Comparison of ENCODE assay signal across 23 cellular contexts in genomic region chr21:37983336-37984095, GRCh38.
DNase-seq lines count a peak whose midpoint lies in the region; ATAC-seq, FAIRE-seq and TF ChIP-seq lines count a peak whose summit lies in the region.
"Had no signal": no experiment of that assay in that cellular context is flagged by ENCODE, and none has a peak within 500 bp of the region (broad histone marks: within the 10 kb centered on the region; RNA-seq: fewer than 3 reads in every experiment).

No MANE protein-coding gene starts in this region.

- no peak overlapping the region for H3K4me3 Mint-ChIP-seq in stimulated activated effector memory CD8-positive, alpha-beta T cell treated with anti-CD3 and anti-CD28 coated beads, Interleukin-12 subunit alpha, Interleukin-12 subunit beta, amount 100 ng/mL, for 72 hours
- H3K4me3 Mint-ChIP-seq: CD8-positive, alpha-beta memory T cell; memory B cell had no signal

- in situ Hi-C loops in HepG2 (cut with HindIII; ENCODE audit: extremely low pct_ligation_motif_present, low pct_unique_long_range_greater_than_20kb): loop anchor here (10.0 kb wide), 1 partner anchor 61 kb away; no protein-coding TSS in a partner anchor

- no peaks in the 10 kb centered on the region for H3K36me3 Mint-ChIP-seq in stimulated activated effector memory CD8-positive, alpha-beta T cell treated with anti-CD3 and anti-CD28 coated beads, Interleukin-12 subunit alpha, Interleukin-12 subunit beta, amount 100 ng/mL, for 72 hours
- H3K36me3 Mint-ChIP-seq: CD8-positive, alpha-beta memory T cell had no signal

- H3K9ac ChIP-seq in HepG2 (ENCODE audit: insufficient read depth, low read depth, low read length): no peak overlapping the region

- CTCF ChIA-PET in HepG2 (lab: Yijun Ruan, JAX; ENCODE audit: low intra/inter-chr PET ratio, low total read pairs): no interaction called here

- H3K4me1 ChIP-seq in RWPE2 (ENCODE audit: insufficient read depth, poor library complexity, severe bottlenecking) (peaks cover 25% of the 10 kb centered on the region), HepG2 (ENCODE audit: insufficient read depth, low read length) (no peaks in the 10 kb centered on the region)
- H3K4me1 ChIP-seq: ascending aorta, esophagus muscularis mucosa, spleen, thyroid gland had no signal

- TF ChIP-seq EP300 in HepG2 (IDR thresholded peaks at IDR 0.05; ENCODE audit: low read depth in 2 of 2, low read length in 2 of 2): no peak
- no peak for TF ChIP-seq EP300 in HepG2 (CRISPR knock-in tag; IDR thresholded peaks at IDR 0.05; ENCODE audit: borderline replicate concordance)

- no TSS peak for BruUV-seq in HepG2 (replicated peaks; lab: Mats Ljungman, UMichigan)

- H3K9me3 Mint-ChIP-seq in stimulated activated effector memory CD8-positive, alpha-beta T cell treated with anti-CD3 and anti-CD28 coated beads, Interleukin-12 subunit alpha, Interleukin-12 subunit beta, amount 100 ng/mL, for 72 hours: no peaks in the 10 kb centered on the region
- H3K9me3 Mint-ChIP-seq: CD8-positive, alpha-beta memory T cell had no signal

- intact Hi-C loops in HepG2 (cut with micrococcal nuclease; ENCODE audit: unreplicated experiment): no loop called here

- POLR2A ChIA-PET in HepG2 (lab: Yijun Ruan, JAX): no interaction called here

- no peaks in the 10 kb centered on the region for H3K36me3 ChIP-seq in RWPE2 (ENCODE audit: low read depth)
- no peaks in the 10 kb centered on the region for H3K36me3 ChIP-seq in HepG2 (replicated peaks in 1 of 2; ENCODE audit: control insufficient read depth in 1 of 2, insufficient read depth in 2 of 2, low read length in 2 of 2)
- H3K36me3 ChIP-seq: ascending aorta, esophagus muscularis mucosa, spleen, thyroid gland had no signal

- no peaks in the 10 kb centered on the region for H4K20me1 ChIP-seq in HepG2 (ENCODE audit: insufficient read depth, low read length)

- ATAC-seq in RWPE2 (ENCODE audit: low read depth) (peak; percentile 95), HepG2 (no peak)
- ATAC-seq in stimulated activated effector memory CD8-positive, alpha-beta T cell treated with anti-CD3 and anti-CD28 coated beads, Interleukin-12 subunit alpha, Interleukin-12 subunit beta, amount 100 ng/mL, for 72 hours: no peak
- ATAC-seq: left cardiac atrium; stimulated activated naive CD8-positive, alpha-beta T cell treated with anti-CD3 and anti-CD28 coated beads, Interleukin-15, Interleukin-2, amounts not matched to agents 100 U/mL and 50 U/mL, for 24 hours had no signal

- TF ChIP-seq CTCF in RWPE2 (IDR thresholded peaks at IDR 0.05; ENCODE audit: poor library complexity, severe bottlenecking) (no peak), epithelial cell of proximal tubule (conservative IDR thresholded peaks at IDR 0.05; ENCODE audit: low read depth, low read length) (no peak), HepG2 (CRISPR knock-in tag; IDR thresholded peaks at IDR 0.05) (no peak)

- no peak overlapping the region for H2AFZ ChIP-seq in HepG2 (ENCODE audit: low read length)

- H3K27me3 ChIP-seq in RWPE2 (ENCODE audit: insufficient read depth, poor library complexity, severe bottlenecking) (no peaks in the 10 kb centered on the region), HepG2 (ENCODE audit: control insufficient read depth in 1 of 2, insufficient read depth in 2 of 2, low read length in 2 of 2) (no peaks in the 10 kb centered on the region)
- H3K27me3 ChIP-seq: ascending aorta, thyroid gland had no signal

- FAIRE-seq in HepG2 (lab: Jason Lieb, UNC): no peak
- FAIRE-seq: GM12891 had no signal

- H3K27ac Mint-ChIP-seq in stimulated activated effector memory CD8-positive, alpha-beta T cell treated with anti-CD3 and anti-CD28 coated beads, Interleukin-12 subunit alpha, Interleukin-12 subunit beta, amount 100 ng/mL, for 72 hours: no peak overlapping the region
- H3K27ac Mint-ChIP-seq: CD8-positive, alpha-beta memory T cell; memory B cell had no signal

- DNase-seq in GM04504 (ENCODE audit: low read depth) (peak; percentile 8), RWPE2 (ENCODE audit: low spot score) (no peak), epithelial cell of proximal tubule (ENCODE audit: low read depth) (peak; percentile 66), renal cortical epithelial cell (ENCODE audit: low read depth) (peak; percentile 88), NCI-H2081 treated with DMSO at 0.1 percent for 48 hours (lab: John Stamatoyannopoulos, UW) (no peak), NCI-H524 treated with DMSO at 0.1 percent for 48 hours (lab: John Stamatoyannopoulos, UW) (no peak), HepG2 (ENCODE audit: low spot score) (no peak)
- DNase-seq in stimulated activated effector memory CD8-positive, alpha-beta T cell treated with anti-CD3 and anti-CD28 coated beads, Interleukin-12 subunit alpha, Interleukin-12 subunit beta, amount 100 ng/mL, for 72 hours (ENCODE audit: low spot score in 2 of 2): no peak
- DNase-seq: activated naive CD4-positive, alpha-beta T cell treated with anti-CD3 and anti-CD28 coated beads, Interleukin-2, amount 50 U/mL, for 16 hours; CD8-positive, alpha-beta memory T cell; effector CD4-positive, alpha-beta T cell; left cardiac atrium; NCI-H1105 treated with DMSO at 0.1 percent for 48 hours; NCI-H526; nucleus accumbens; spleen; stimulated activated CD4-positive, alpha-beta T cell treated with anti-CD3 and anti-CD28 coated beads, Interleukin-4, amount 100 ng/mL, for 1 hour; stimulated activated naive CD8-positive, alpha-beta T cell treated with anti-CD3 and anti-CD28 coated beads, Interleukin-15, Interleukin-2, amounts not matched to agents 100 U/mL and 50 U/mL, for 24 hours; thyroid gland had no signal

- H3K9me3 ChIP-seq in RWPE2 (ENCODE audit: severe bottlenecking) (no peaks in the 10 kb centered on the region), HepG2 (ENCODE audit: low read length) (no peaks in the 10 kb centered on the region)
- H3K9me3 ChIP-seq: ascending aorta, esophagus muscularis mucosa, spleen, thyroid gland had no signal

- no peak for TF ChIP-seq POLR2A in HepG2 (IDR thresholded peaks at IDR 0.05; ENCODE audit: insufficient read depth in 1 of 2, low read depth in 2 of 2, low read length in 2 of 2)

- H3K79me2 ChIP-seq in HepG2 (ENCODE audit: insufficient read depth, low read length): no peaks in the 10 kb centered on the region

- H3K4me3 ChIP-seq in RWPE2 (ENCODE audit: severe bottlenecking) (no peak overlapping the region), epithelial cell of proximal tubule (ENCODE audit: low read depth, low read length) (no peak overlapping the region), HepG2 (replicated peaks in 1 of 3; ENCODE audit: insufficient read depth in 1 of 3, low read depth in 2 of 3, low read length in 3 of 3) (no peak overlapping the region)
- H3K4me3 ChIP-seq: ascending aorta, esophagus muscularis mucosa, spleen, thyroid gland had no signal

- 5% methylated on average over 5 of the region's 5 CpGs for WGBS in HepG2 (ENCODE audit: low lambda C conversion rate)

- no peaks in the 10 kb centered on the region for H3K4me1 Mint-ChIP-seq in stimulated activated effector memory CD8-positive, alpha-beta T cell treated with anti-CD3 and anti-CD28 coated beads, Interleukin-12 subunit alpha, Interleukin-12 subunit beta, amount 100 ng/mL, for 72 hours
- H3K4me1 Mint-ChIP-seq: CD8-positive, alpha-beta memory T cell; memory B cell had no signal

- H3K4me2 ChIP-seq in HepG2 (ENCODE audit: low read depth, low read length): no peak overlapping the region

- H3K27ac ChIP-seq in RWPE2 (ENCODE audit: poor library complexity, severe bottlenecking) (peak overlapping the region; percentile 73), HepG2 (ENCODE audit: extremely low read length, insufficient read depth, low read length) (no peak overlapping the region)
- H3K27ac ChIP-seq: ascending aorta, esophagus muscularis mucosa, spleen, thyroid gland had no signal

- no peak for TF ChIP-seq RAD21 in HepG2 (CRISPR knock-in tag; IDR thresholded peaks at IDR 0.05)

TF ChIP-seq in HepG2, 621 proteins besides CTCF, POLR2A, EP300 and RAD21:
- TF ChIP-seq ZNF382 (CRISPR knock-in tag; IDR thresholded peaks at IDR 0.05; ENCODE audit: borderline replicate concordance) (no peak), ZNF501 (CRISPR knock-in tag; IDR thresholded peaks at IDR 0.05) (no peak), ZBTB20 (CRISPR knock-in tag; IDR thresholded peaks at IDR 0.05; ENCODE audit: borderline replicate concordance, low read depth) (no peak), PLRG1 (conservative IDR thresholded peaks at IDR 0.05) (no peak), ZNF552 (CRISPR knock-in tag; IDR thresholded peaks at IDR 0.05; ENCODE audit: borderline replicate concordance) (no peak), TARDBP (CRISPR knock-in tag; IDR thresholded peaks at IDR 0.05) (no peak)
- TF ChIP-seq, protein P1, sequence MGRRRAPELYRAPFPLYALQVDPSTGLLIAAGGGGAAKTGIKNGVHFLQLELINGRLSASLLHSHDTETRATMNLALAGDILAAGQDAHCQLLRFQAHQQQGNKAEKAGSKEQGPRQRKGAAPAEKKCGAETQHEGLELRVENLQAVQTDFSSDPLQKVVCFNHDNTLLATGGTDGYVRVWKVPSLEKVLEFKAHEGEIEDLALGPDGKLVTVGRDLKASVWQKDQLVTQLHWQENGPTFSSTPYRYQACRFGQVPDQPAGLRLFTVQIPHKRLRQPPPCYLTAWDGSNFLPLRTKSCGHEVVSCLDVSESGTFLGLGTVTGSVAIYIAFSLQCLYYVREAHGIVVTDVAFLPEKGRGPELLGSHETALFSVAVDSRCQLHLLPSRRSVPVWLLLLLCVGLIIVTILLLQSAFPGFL (CRISPR knock-in tag; IDR thresholded peaks at IDR 0.05): no peak
TF ChIP-seq in HepG2: peak in this region for 0.

Comparison
In these comparisons a context has a peak if more than half of its experiments do, and no peak if none do; other contexts are left out.
1. DNase-seq: peak in GM04504 (single experiment), epithelial cell of proximal tubule (single experiment) and renal cortical epithelial cell (single experiment); none in RWPE2 (single experiment), NCI-H2081 treated with DMSO at 0.1 percent for 48 hours (single experiment), NCI-H524 treated with DMSO at 0.1 percent for 48 hours (single experiment), stimulated activated effector memory CD8-positive, alpha-beta T cell treated with anti-CD3 and anti-CD28 coated beads, Interleukin-12 subunit alpha, Interleukin-12 subunit beta, amount 100 ng/mL, for 72 hours (0 of 2) and HepG2 (single experiment).